Comparison of ENCODE assay signal across 8 cellular contexts in the genomic region with DNA sequence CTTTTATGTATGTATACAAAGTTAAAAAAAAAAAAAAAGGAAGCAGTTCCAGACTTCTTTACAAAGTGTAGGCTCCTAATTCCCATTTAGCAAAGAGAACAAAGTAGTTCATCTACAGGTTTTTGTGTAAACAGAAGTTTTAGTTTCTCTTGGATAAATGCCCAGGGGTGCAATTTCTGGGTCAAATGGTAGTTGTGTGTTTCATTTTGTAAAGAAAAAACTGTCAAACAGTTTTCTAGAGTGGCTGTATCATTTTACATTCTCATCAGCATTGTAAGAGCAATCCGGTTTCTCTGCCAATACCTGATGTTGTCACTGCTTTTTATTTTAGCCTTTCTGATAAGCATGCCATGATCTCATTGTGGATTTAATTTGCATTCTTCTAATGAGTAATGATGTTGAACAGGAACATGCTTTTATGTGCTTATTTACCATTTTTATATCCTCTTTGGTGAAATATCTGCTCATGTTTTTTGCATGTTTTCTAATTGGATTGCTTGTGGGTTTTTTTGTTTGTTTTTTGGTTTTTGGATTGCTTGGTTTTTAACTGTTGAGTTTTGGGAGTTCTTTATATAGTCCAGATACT. TPM values are rescaled to one million over a fixed set of nuclear protein-coding genes. Genes with fewer than 3 reads are reported as not detected.
DNase-seq lines count a peak whose midpoint lies in the region; ATAC-seq and TF ChIP-seq lines count a peak whose summit lies in the region.

No MANE protein-coding gene starts in this region.

- no peaks in the 10 kb centered on the region for H3K27me3 Mint-ChIP-seq in Calu3 (ENCODE audit: unreplicated experiment)

- CTCF ChIA-PET in Calu3 (lab: Charles Lee), result interaction anchor here (0.6 kb wide), 1 partner anchor 306 kb away, joined by 4 read pairs; no protein-coding TSS in a partner anchor

- H3K27ac Mint-ChIP-seq in Calu3 (ENCODE audit: unreplicated experiment), result peak overlapping the region; percentile 75

- BruUV-seq in Calu3 (replicated peaks; lab: Mats Ljungman, UMichigan), result no TSS peak

- peak; percentile 26 for DNase-seq in Calu3
- DNase-seq in NCI-H510A (lab: John Stamatoyannopoulos, UW), result peak; percentile 4
- peak; percentile 90 for DNase-seq in fibroblast of villous mesenchyme (ENCODE audit: low read depth)
- no peak for DNase-seq in stimulated activated CD4-positive, alpha-beta T cell treated with anti-CD3 and anti-CD28 coated beads, Interleukin-15, amount 100 ng/mL, for 24 hours
- no peak for DNase-seq in LoVo (ENCODE audit: low spot score)
- DNase-seq in iPS-NIHi7 (ENCODE audit: extremely low spot score), result no peak

- H3K4me3 ChIP-seq in fibroblast of villous mesenchyme (ENCODE audit: low read depth, low read length), result no peak overlapping the region

- no peak overlapping the region for H3K4me3 Mint-ChIP-seq in Calu3 (ENCODE audit: low read depth, unreplicated experiment)

- ATAC-seq in HG02623 (IDR thresholded peaks at IDR 0.05; ENCODE audit: unreplicated experiment), result peak; percentile 48
- ATAC-seq in HG02840 (IDR thresholded peaks at IDR 0.05; ENCODE audit: low FRiP score, unreplicated experiment), result no peak

- no peak for TF ChIP-seq CTCF in Calu3 (IDR thresholded peaks at IDR 0.05; ENCODE audit: unreplicated experiment)
- TF ChIP-seq CTCF in fibroblast of villous mesenchyme (IDR thresholded peaks at IDR 0.05; ENCODE audit: insufficient read depth, low read depth, low read length), result no peak

- H3K4me1 Mint-ChIP-seq in Calu3 (ENCODE audit: low read depth, unreplicated experiment), result peaks cover 19% of the 10 kb centered on the region

- H3K36me3 Mint-ChIP-seq in Calu3 (ENCODE audit: insufficient read depth, unreplicated experiment), result no peaks in the 10 kb centered on the region

- H3K9me3 Mint-ChIP-seq in Calu3 (ENCODE audit: low read depth, unreplicated experiment), result no peaks in the 10 kb centered on the region

- intact Hi-C loops in Calu3 (cut with micrococcal nuclease; ENCODE audit: unreplicated experiment), result loop anchor here (5.0 kb wide), 1 partner anchor 55 kb away; no protein-coding TSS in a partner anchor

RNA-seq across cellular contexts. Expression of gene PSME4, which starts 16.6 kb away (rescaled TPM):
- total RNA-seq in Calu3 (2022) (53.7 and 58.4 TPM in 2 replicates), fibroblast of villous mesenchyme (79.6 and 81.6 TPM in 2 replicates)

Comparison
In these comparisons a context has a peak if more than half of its experiments do, and no peak if none do; other contexts are left out.
1. DNase-seq: peak in Calu3 (single experiment), NCI-H510A (single experiment) and fibroblast of villous mesenchyme (single experiment); none in stimulated activated CD4-positive, alpha-beta T cell treated with anti-CD3 and anti-CD28 coated beads, Interleukin-15, amount 100 ng/mL, for 24 hours (single experiment), LoVo (single experiment) and iPS-NIHi7 (single experiment).